Comparison of ENCODE assay signal across 10 cellular contexts in genomic region chr9:5593904-5594303, GRCh38. TPM values are rescaled to one million over a fixed set of nuclear protein-coding genes. Genes with fewer than 3 reads are reported as not detected.
DNase-seq lines count a peak whose midpoint lies in the region; ATAC-seq, FAIRE-seq and TF ChIP-seq lines count a peak whose summit lies in the region.
"Had no signal": no experiment of that assay in that cellular context is flagged by ENCODE, and none has a peak within 500 bp of the region (broad histone marks: within the 10 kb centered on the region; RNA-seq: fewer than 3 reads in every experiment).

No MANE protein-coding gene starts in this region.

- H3K36me3 ChIP-seq in body of pancreas (replicated peaks in 1 of 2; ENCODE audit: insufficient read depth in 1 of 2, low read depth in 2 of 2) = no peaks in the 10 kb centered on the region

- no peak for TF ChIP-seq CTCF in body of pancreas (IDR thresholded peaks at IDR 0.05)

- no peak for TF ChIP-seq POLR2A in body of pancreas (IDR thresholded peaks at IDR 0.05)

- no peaks in the 10 kb centered on the region for H3K4me1 ChIP-seq in body of pancreas

- peak; percentile 76 for DNase-seq in naive B cell
- DNase-seq in NCI-H187 treated with DMSO at 0.1 percent for 48 hours (lab: John Stamatoyannopoulos, UW) = no peak
- DNase-seq in frontal cortex (ENCODE audit: low spot score in 2 of 2) = no peak
- no peak for DNase-seq in body of pancreas
- DNase-seq: activated gamma-delta T cell treated with Interleukin-2 at 50 U/mL for 16 hours, dorsolateral prefrontal cortex, NCI-H510A had no signal

- H3K4me1 Mint-ChIP-seq in naive B cell = peaks cover 35 to 66% (median 56%) of the 10 kb centered on the region in 3 donors

- no peaks in the 10 kb centered on the region for H3K27me3 ChIP-seq in body of pancreas
- H3K27me3 ChIP-seq: dorsolateral prefrontal cortex had no signal

- no peaks in the 10 kb centered on the region for H3K9me3 ChIP-seq in body of pancreas

- 67 to 71% methylated on average over 2 of the region's 2 CpGs for WGBS in body of pancreas, 2 donors

- ATAC-seq in GM19023 (IDR thresholded peaks at IDR 0.05; ENCODE audit: unreplicated experiment) (peak; percentile 67), GM21786 (IDR thresholded peaks at IDR 0.05; ENCODE audit: unreplicated experiment) (peak; percentile 55), HG03439 (IDR thresholded peaks at IDR 0.05; ENCODE audit: unreplicated experiment) (peak; percentile 67), naive B cell (ENCODE audit: low read depth in 2 of 2) (peak; percentile 79 to 80), body of pancreas (no peak)

- intact Hi-C loops in body of pancreas (cut with DNase I) = loop anchor here (10.0 kb wide), 1 partner anchor 839 kb away; no protein-coding TSS in a partner anchor

- peak overlapping the region in 6 of 8 donors; percentile 0 to 72 (median 27) for H3K4me3 Mint-ChIP-seq in naive B cell

- no peak for FAIRE-seq in frontal cortex (lab: Jason Lieb, UNC)

- no peak overlapping the region for H3K4me3 ChIP-seq in body of pancreas
- H3K4me3 ChIP-seq: dorsolateral prefrontal cortex had no signal

- no peaks in the 10 kb centered on the region for H3K27me3 Mint-ChIP-seq in naive B cell

- H3K9me3 Mint-ChIP-seq in naive B cell = no peaks in the 10 kb centered on the region

- H3K27ac Mint-ChIP-seq in naive B cell = peak overlapping the region; percentile 65 to 97 (median 90)

- H3K27ac ChIP-seq in body of pancreas = no peak overlapping the region
- H3K27ac ChIP-seq: dorsolateral prefrontal cortex had no signal

- no peaks in the 10 kb centered on the region for H3K36me3 Mint-ChIP-seq in naive B cell

RNA-seq across cellular contexts. Expression of gene RIC1, which starts 35.0 kb away (rescaled TPM):
- 10 to 100 TPM in 5 of 6 donors, 1 to 10 TPM in 1; 9.5 to 14.2 (median 10.9) TPM for polyA plus RNA-seq in naive B cell (ENCODE audit: low read depth in 6 of 6)
- total RNA-seq in frontal cortex (23.6 TPM), body of pancreas (10 to 100 TPM; 22.4 to 23.1 TPM)
